In the genomic region with DNA sequence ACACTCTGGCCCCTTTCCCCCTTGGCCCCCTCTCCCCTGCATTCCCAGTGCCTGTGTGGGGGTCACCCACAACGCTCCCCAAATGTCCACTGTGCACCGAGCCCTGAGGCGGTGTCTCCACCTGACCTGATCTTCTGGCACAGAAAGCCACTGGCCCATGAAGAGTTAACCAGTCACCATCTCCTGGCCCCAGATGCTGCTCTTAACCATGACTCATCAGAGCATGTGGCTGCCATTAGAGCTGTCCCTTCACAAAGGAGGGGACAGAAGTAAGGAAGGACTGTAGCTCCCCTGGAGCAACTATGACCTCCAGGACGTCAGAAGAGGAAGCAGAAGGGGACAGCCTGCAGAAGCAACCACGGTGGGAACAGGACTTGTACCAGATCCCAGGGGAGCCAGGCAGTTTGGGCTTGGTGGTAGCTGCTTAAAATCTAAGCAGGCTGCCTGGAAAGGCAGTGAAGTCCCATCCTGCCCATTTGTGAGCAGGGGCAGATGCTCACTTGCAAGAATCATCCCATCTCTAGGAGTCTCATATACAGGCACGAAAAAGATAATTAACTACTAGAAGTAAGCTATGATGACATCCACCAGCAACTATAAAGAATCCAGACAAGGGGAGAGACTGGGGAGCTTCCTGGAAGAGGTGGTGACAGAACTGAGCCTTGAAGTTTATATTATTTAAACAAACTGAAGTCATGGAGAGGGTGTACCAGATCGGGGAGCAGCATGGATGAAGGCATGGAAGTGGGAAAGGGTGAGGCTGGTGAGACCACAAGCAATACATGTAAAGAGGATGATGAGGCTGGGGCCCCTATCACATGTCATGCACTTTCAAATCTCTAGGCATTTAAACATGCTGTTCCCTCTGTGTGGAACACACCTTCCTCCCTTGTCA, we compare ENCODE assay signal across 8 cellular contexts. TPM values are rescaled to one million over a fixed set of nuclear protein-coding genes. Genes with fewer than 3 reads are reported as not detected.
DNase-seq lines count a peak whose midpoint lies in the region; ATAC-seq and TF ChIP-seq lines count a peak whose summit lies in the region.

No MANE protein-coding gene starts in this region.

- H3F3A ChIP-seq in PC-9 (ENCODE audit: insufficient read depth, low read depth), result peaks cover 21% of the 10 kb centered on the region; the same call in 1 of the 2 replicates

- H3K79me2 ChIP-seq in PC-9 (ENCODE audit: low read depth), result no peaks in the 10 kb centered on the region

- TF ChIP-seq CTCF in PC-9 (conservative IDR thresholded peaks at IDR 0.05), result no peak
- no peak for TF ChIP-seq CTCF in dorsolateral prefrontal cortex (IDR thresholded peaks at IDR 0.05 in 54 of 56, conservative IDR thresholded peaks at IDR 0.05 in 2 of 56; ENCODE audit: low read depth in 1 of 56, partially characterized antibody in 56 of 56)

- H3K36me3 ChIP-seq in PC-9 (ENCODE audit: low read depth), result no peaks in the 10 kb centered on the region

- no peaks in the 10 kb centered on the region for H3K9me2 ChIP-seq in PC-9 (ENCODE audit: insufficient read depth)

- CTCF ChIA-PET in activated naive CD4-positive, alpha-beta T cell treated with anti-CD3 and anti-CD28 coated beads, Interleukin-2, amount 10 ng/mL, durations not matched to agents 7 days and 5 days (lab: Charles Lee), result interaction anchor here (2.0 kb wide), 1 partner anchor 438 kb away, joined by 5 read pairs; no protein-coding TSS in a partner anchor
- CTCF ChIA-PET in PC-9 (lab: Charles Lee), result interaction anchor here (0.6 kb wide), 1 partner anchor 34 kb away, joined by 4 read pairs; no protein-coding TSS in a partner anchor

- H3K4me3 ChIP-seq in PC-9 (peak overlapping the region; percentile 76; the same call in 1 of the 2 replicates), dorsolateral prefrontal cortex (peak overlapping the region in 50 of 59 donors; percentile 15 to 73 (median 58))

- H3K4me1 ChIP-seq in PC-9 (replicated peaks; ENCODE audit: insufficient read depth), result peaks cover 27% of the 10 kb centered on the region

- peak overlapping the region; percentile 100 for H3K4me2 ChIP-seq in PC-9

- H3K27ac Mint-ChIP-seq in activated naive CD4-positive, alpha-beta T cell treated with anti-CD3 and anti-CD28 coated beads, Interleukin-2, amount 10 ng/mL, durations not matched to agents 7 days and 5 days, result no peak overlapping the region

- peaks cover 52% of the 10 kb centered on the region for H3K27me3 Mint-ChIP-seq in activated naive CD4-positive, alpha-beta T cell treated with anti-CD3 and anti-CD28 coated beads, Interleukin-2, amount 10 ng/mL, durations not matched to agents 7 days and 5 days

- BruUV-seq in PC-9 (replicated peaks; lab: Mats Ljungman, UMichigan), result TSS peak; percentile 45

- ATAC-seq in HG03108 (IDR thresholded peaks at IDR 0.05; ENCODE audit: unreplicated experiment) (peak; percentile 52), HG03378 (IDR thresholded peaks at IDR 0.05; ENCODE audit: unreplicated experiment) (no peak)

- H3K27me3 ChIP-seq in PC-9 (ENCODE audit: insufficient read depth, low read depth) (no peaks in the 10 kb centered on the region), dorsolateral prefrontal cortex (no peaks in the 10 kb centered on the region)

- no peaks in the 10 kb centered on the region for H4K20me1 ChIP-seq in PC-9 (ENCODE audit: insufficient read depth)

- peak overlapping the region; percentile 90; the same call in 1 of the 2 replicates for H2AFZ ChIP-seq in PC-9

- POLR2A ChIA-PET in PC-9 (lab: Charles Lee; ENCODE audit: unreplicated experiment), result interaction anchor here (0.6 kb wide), 2 partner anchors 21 to 96 kb away, joined by 4 read pairs; no protein-coding TSS in a partner anchor

- H3K4me3 Mint-ChIP-seq in activated naive CD4-positive, alpha-beta T cell treated with anti-CD3 and anti-CD28 coated beads, Interleukin-2, amount 10 ng/mL, durations not matched to agents 7 days and 5 days, result peak overlapping the region; percentile 58

- H3K36me3 Mint-ChIP-seq in activated naive CD4-positive, alpha-beta T cell treated with anti-CD3 and anti-CD28 coated beads, Interleukin-2, amount 10 ng/mL, durations not matched to agents 7 days and 5 days, result no peaks in the 10 kb centered on the region

- H3K27ac ChIP-seq in PC-9 (peak overlapping the region; percentile 61), dorsolateral prefrontal cortex (peak overlapping the region in 14 of 59 donors; percentile 3 to 61 (median 36))

- H3K9me3 ChIP-seq in PC-9 (ENCODE audit: insufficient read depth, low read depth), result no peaks in the 10 kb centered on the region

- no peak for DNase-seq in activated naive CD4-positive, alpha-beta T cell treated with anti-CD3 and anti-CD28 coated beads, Interleukin-2, amount 10 ng/mL, durations not matched to agents 7 days and 5 days
- no peak for DNase-seq in activated naive CD4-positive, alpha-beta T cell (lab: John Stamatoyannopoulos, UW)
- DNase-seq in PC-9 (peak; percentile 64 to 80), dorsolateral prefrontal cortex (peak in 1 of 10 donors; percentile 22), medulla oblongata (ENCODE audit: extremely low spot score) (peak; percentile 17), GOT3 (lab: John Stamatoyannopoulos, UW) (no peak)

- no peaks in the 10 kb centered on the region for H3K9me3 Mint-ChIP-seq in activated naive CD4-positive, alpha-beta T cell treated with anti-CD3 and anti-CD28 coated beads, Interleukin-2, amount 10 ng/mL, durations not matched to agents 7 days and 5 days

- peaks cover 7% of the 10 kb centered on the region for H3K4me1 Mint-ChIP-seq in activated naive CD4-positive, alpha-beta T cell treated with anti-CD3 and anti-CD28 coated beads, Interleukin-2, amount 10 ng/mL, durations not matched to agents 7 days and 5 days

- intact Hi-C loops in PC-9 (cut with micrococcal nuclease; ENCODE audit: unreplicated experiment), result no loop called here
- intact Hi-C loops in dorsolateral prefrontal cortex (cut with DNase I), result no loop called here

RNA-seq across cellular contexts. Expression of gene TTC39A, which starts 1.1 kb away (rescaled TPM):
- total RNA-seq in PC-9 (2021) (7.3 and 10.4 TPM in 2 replicates), dorsolateral prefrontal cortex (10 to 100 TPM in 85 of 120 experiments, 1 to 10 TPM in 35; 3.4 to 25.7 (median 12.1) TPM)

Comparison
In these comparisons a context has a peak if more than half of its experiments do, and no peak if none do; other contexts are left out.
1. DNase-seq: peak in PC-9 (2 of 2) and medulla oblongata (single experiment); none in activated naive CD4-positive, alpha-beta T cell treated with anti-CD3 and anti-CD28 coated beads, Interleukin-2, amount 10 ng/mL, durations not matched to agents 7 days and 5 days (single experiment), activated naive CD4-positive, alpha-beta T cell (0 of 4) and GOT3 (single experiment).